Comparison of ENCODE assay signal across 9 cellular contexts in the genomic region with DNA sequence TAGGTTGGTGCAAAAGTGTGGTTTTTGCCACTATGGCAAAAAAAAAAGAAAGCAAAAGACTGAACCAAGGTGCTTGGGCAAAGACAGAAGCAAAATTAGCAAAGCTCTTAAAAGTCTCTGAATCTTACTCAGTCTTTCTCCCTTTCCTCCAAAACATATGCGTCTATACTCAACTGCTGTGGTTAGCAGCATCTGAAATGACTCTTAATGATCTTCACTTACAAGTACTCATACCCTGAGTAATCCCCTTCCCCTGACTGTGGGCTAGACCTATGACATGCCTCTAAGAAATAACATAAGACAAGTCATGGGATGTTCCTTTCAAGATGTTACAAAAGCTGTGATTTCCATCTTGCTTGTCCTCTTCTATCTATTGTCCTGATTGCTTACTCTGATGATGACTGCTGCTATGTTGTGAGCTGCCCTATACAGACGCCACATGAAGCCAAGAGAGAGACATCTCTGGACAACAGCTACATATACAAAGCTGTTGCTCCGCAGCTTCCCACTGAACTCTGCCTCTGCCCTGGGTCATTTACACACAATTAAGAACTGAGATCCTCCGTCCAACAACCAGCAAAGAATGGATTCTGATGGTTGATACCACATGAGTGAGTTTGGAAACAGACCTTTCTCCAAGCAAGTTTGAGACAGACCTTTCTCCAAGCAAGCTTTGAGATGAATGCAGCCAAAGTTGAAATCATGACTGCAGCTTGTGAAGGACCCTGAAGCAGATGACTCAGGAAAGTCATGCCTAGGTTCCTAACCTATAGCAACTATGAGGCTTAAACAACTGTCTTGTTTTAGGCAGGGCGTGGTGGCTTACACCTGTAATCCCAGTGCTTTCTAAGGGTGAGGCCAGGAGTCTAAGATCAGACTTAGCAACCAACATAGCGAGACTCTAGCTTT. TPM values are rescaled to one million over a fixed set of nuclear protein-coding genes. Genes with fewer than 3 reads are reported as not detected.
DNase-seq lines count a peak whose midpoint lies in the region; ATAC-seq and TF ChIP-seq lines count a peak whose summit lies in the region.
"Had no signal": no experiment of that assay in that cellular context is flagged by ENCODE, and none has a peak within 500 bp of the region (broad histone marks: within the 10 kb centered on the region; RNA-seq: fewer than 3 reads in every experiment).

No MANE protein-coding gene starts in this region.

- H3K27me3 Mint-ChIP-seq in chondrocyte (ENCODE audit: low read depth) = no peaks in the 10 kb centered on the region

- no peak overlapping the region for H2AK5ac ChIP-seq in mesendoderm (ENCODE audit: low read length)

- TF ChIP-seq CTCF in GM10266 (IDR thresholded peaks at IDR 0.05; ENCODE audit: control insufficient read depth, insufficient read depth, low read depth, missing control alignments) = no peak
- TF ChIP-seq CTCF in chondrocyte (IDR thresholded peaks at IDR 0.05) = no peak

- H3K4me1 Mint-ChIP-seq in chondrocyte (ENCODE audit: low read depth) = peaks cover 63% of the 10 kb centered on the region

- no peak overlapping the region for H3K27ac Mint-ChIP-seq in chondrocyte (ENCODE audit: unreplicated experiment)

- no peak overlapping the region for H3K4me2 ChIP-seq in mesendoderm (ENCODE audit: low read length)

- no peak overlapping the region for H3K4ac ChIP-seq in mesendoderm (ENCODE audit: low read depth, low read length)

- no peak overlapping the region for H3K4me3 ChIP-seq in mesendoderm (ENCODE audit: low read length)

- no peak overlapping the region for H2BK5ac ChIP-seq in mesendoderm (ENCODE audit: low read length)

- H3K56ac ChIP-seq in mesendoderm (ENCODE audit: low read length) = no peak overlapping the region

- peaks cover 85% of the 10 kb centered on the region for H3K79me2 ChIP-seq in mesendoderm (ENCODE audit: control insufficient read depth, insufficient read depth, low read length)

- no CpG with 5 or more reads among the region's 6 CpGs for WGBS in mesendoderm (ENCODE audit: extremely low coverage, insufficient coverage, low lambda C conversion rate)

- peaks cover 2% of the 10 kb centered on the region for H3K36me3 ChIP-seq in mesendoderm (ENCODE audit: control insufficient read depth, insufficient read depth, low read length)

- H3K4me3 Mint-ChIP-seq in chondrocyte (ENCODE audit: unreplicated experiment) = no peak overlapping the region

- no peak overlapping the region for H4K8ac ChIP-seq in mesendoderm (ENCODE audit: low read depth, low read length)

- no peak overlapping the region for H2BK120ac ChIP-seq in mesendoderm (ENCODE audit: low read depth, low read length)

- H3K36me3 Mint-ChIP-seq in chondrocyte (ENCODE audit: low read depth) = peaks cover 5% of the 10 kb centered on the region

- H3K9me3 Mint-ChIP-seq in chondrocyte (ENCODE audit: low read depth) = no peaks in the 10 kb centered on the region

- DNase-seq in GM10266 (ENCODE audit: extremely low spot score) (peak; percentile 26), mesendoderm (peak; percentile 40), substantia nigra (lab: John Stamatoyannopoulos, UW) (no peak), chondrocyte (ENCODE audit: low spot score) (no peak), NCI-H82 treated with DMSO at 0.1 percent for 48 hours (lab: John Stamatoyannopoulos, UW; ENCODE audit: unreplicated experiment) (no peak), NCI-H1417 treated with DMSO at 0.1 percent for 48 hours (lab: John Stamatoyannopoulos, UW) (no peak)
- peak; percentile 52 for DNase-seq in activated CD4-positive, alpha-beta T cell treated with anti-CD3 and anti-CD28 coated beads for 48 hours
- DNase-seq: H7 had no signal

- no peak overlapping the region for H2BK15ac ChIP-seq in mesendoderm (replicated peaks; ENCODE audit: low read depth)

- no peak overlapping the region for H3K27ac ChIP-seq in mesendoderm (ENCODE audit: low read depth, low read length)
- no peak overlapping the region for H3K27ac ChIP-seq in substantia nigra (ENCODE audit: low read depth, low read length, poor library complexity, severe bottlenecking)

- peak; percentile 41 for ATAC-seq in GM21825 (IDR thresholded peaks at IDR 0.05; ENCODE audit: unreplicated experiment)

- no peaks in the 10 kb centered on the region for H3K27me3 ChIP-seq in mesendoderm (ENCODE audit: insufficient read depth, low read length, poor library complexity)

- no peak overlapping the region for H3K23ac ChIP-seq in mesendoderm (ENCODE audit: low read length)

- no peak overlapping the region for H3K9ac ChIP-seq in mesendoderm (ENCODE audit: low read length)

- peaks cover 8% of the 10 kb centered on the region for H3K4me1 ChIP-seq in mesendoderm (ENCODE audit: control insufficient read depth, low read depth, low read length)

- peaks cover 21% of the 10 kb centered on the region for H3K79me1 ChIP-seq in mesendoderm (ENCODE audit: low read length)

- H4K5ac ChIP-seq in mesendoderm (ENCODE audit: low read length) = no peak overlapping the region

- H3K18ac ChIP-seq in mesendoderm (ENCODE audit: low read length) = no peak overlapping the region

RNA-seq across cellular contexts. Expression of a gene that starts 55.2 kb away (rescaled TPM):
- polyA plus RNA-seq in mesendoderm (2013, experiment 1 of 2) = 61.2 TPM
- 61.8 TPM for polyA plus RNA-seq in mesendoderm (2013, experiment 2 of 2)
- 105 to 110 TPM (median 108 TPM) in 3 replicates for total RNA-seq in chondrocyte

Comparison
In these comparisons a context has a peak if more than half of its experiments do, and no peak if none do; other contexts are left out.
1. DNase-seq: peak in GM10266 (single experiment), activated CD4-positive, alpha-beta T cell treated with anti-CD3 and anti-CD28 coated beads for 48 hours (single experiment) and mesendoderm (single experiment); none in substantia nigra (0 of 49), chondrocyte (single experiment), NCI-H82 treated with DMSO at 0.1 percent for 48 hours (single experiment) and NCI-H1417 treated with DMSO at 0.1 percent for 48 hours (single experiment).